Comparison of ENCODE assay signal across 18 cellular contexts in genomic region chr6:122207794-122208193, GRCh38.
"Had no signal": no experiment of that assay in that cellular context is flagged by ENCODE, and none has a peak within 500 bp of the region (broad histone marks: within the 10 kb centered on the region; RNA-seq: fewer than 3 reads in every experiment).

No MANE protein-coding gene starts in this region.

- H3K9me3 Mint-ChIP-seq: activated T-helper 1 cell treated with anti-CD3 and anti-CD28 coated beads, Interleukin-12 subunit alpha, Interleukin-12 subunit beta, Interleukin-2, Interleukin-4 antibody, amounts not matched to agents 30 ng/mL and 10 ng/mL and 1 ng/mL, durations not matched to agents 14 hours and 24 hours and 36 hours had no signal

- H3K36me3 ChIP-seq: right atrium auricular region, tibial nerve had no signal

- H3K27me3 ChIP-seq: right atrium auricular region, tibial nerve had no signal

- H3K4me3 ChIP-seq: lung, right atrium auricular region, tibial nerve had no signal

- H3K27ac ChIP-seq: right atrium auricular region, tibial nerve, VCaP had no signal

- H3K36me3 Mint-ChIP-seq: brain; stimulated activated naive B cell treated with anti-CD40 and anti-IgM and Interleukin-4, amounts not matched to agents 10 μg/mL and 1 μg/mL and 100 μg/mL, for 72 hours; T-cell had no signal

- H3K27ac Mint-ChIP-seq: activated CD4-positive, alpha-beta memory T cell treated with anti-CD3 and anti-CD28 coated beads, Interleukin-2, amount 10 ng/mL, durations not matched to agents 7 days and 5 days; activated CD4-positive, alpha-beta T cell treated with anti-CD3 and anti-CD28 coated beads for 36 hours; activated T-helper 1 cell treated with anti-CD3 and anti-CD28 coated beads, Interleukin-12 subunit alpha, Interleukin-12 subunit beta, Interleukin-2, Interleukin-4 antibody, amounts not matched to agents 30 ng/mL and 10 ng/mL and 1 ng/mL, durations not matched to agents 14 hours and 24 hours and 36 hours; brain; stimulated activated naive B cell treated with anti-CD40 and anti-IgM and Interleukin-4, amounts not matched to agents 10 μg/mL and 1 μg/mL and 100 μg/mL, for 72 hours; T-cell had no signal

- H3K4me1 ChIP-seq: right atrium auricular region, tibial nerve had no signal

- H3K4me1 Mint-ChIP-seq: activated CD4-positive, alpha-beta memory T cell treated with anti-CD3 and anti-CD28 coated beads, Interleukin-2, amount 10 ng/mL, durations not matched to agents 7 days and 5 days; activated CD4-positive, alpha-beta T cell treated with anti-CD3 and anti-CD28 coated beads for 36 hours; brain; stimulated activated naive B cell treated with anti-CD40 and anti-IgM and Interleukin-4, amounts not matched to agents 10 μg/mL and 1 μg/mL and 100 μg/mL, for 72 hours; T-cell had no signal

- ATAC-seq: activated CD4-positive, alpha-beta T cell treated with anti-CD3 and anti-CD28 coated beads for 36 hours; esophagus mucosa; stimulated activated naive B cell treated with anti-CD40 and anti-IgM and Interleukin-4, amounts not matched to agents 10 μg/mL and 1 μg/mL and 100 μg/mL, for 72 hours; T-cell had no signal

- H3K27me3 Mint-ChIP-seq: activated CD4-positive, alpha-beta memory T cell treated with anti-CD3 and anti-CD28 coated beads, Interleukin-2, amount 10 ng/mL, durations not matched to agents 7 days and 5 days; brain; stimulated activated naive B cell treated with anti-CD40 and anti-IgM and Interleukin-4, amounts not matched to agents 10 μg/mL and 1 μg/mL and 100 μg/mL, for 72 hours; T-cell had no signal

- H3K4me3 Mint-ChIP-seq: activated CD4-positive, alpha-beta memory T cell treated with anti-CD3 and anti-CD28 coated beads, Interleukin-2, amount 10 ng/mL, durations not matched to agents 7 days and 5 days; activated CD4-positive, alpha-beta T cell treated with anti-CD3 and anti-CD28 coated beads for 36 hours; activated T-helper 1 cell treated with anti-CD3 and anti-CD28 coated beads, Interleukin-12 subunit alpha, Interleukin-12 subunit beta, Interleukin-2, Interleukin-4 antibody, amounts not matched to agents 30 ng/mL and 10 ng/mL and 1 ng/mL, durations not matched to agents 14 hours and 24 hours and 36 hours; brain; stimulated activated naive B cell treated with anti-CD40 and anti-IgM and Interleukin-4, amounts not matched to agents 10 μg/mL and 1 μg/mL and 100 μg/mL, for 72 hours; T-cell had no signal

- H3K9me3 ChIP-seq: right atrium auricular region, tibial nerve had no signal

- DNase-seq: activated CD4-positive, alpha-beta memory T cell treated with anti-CD3 and anti-CD28 coated beads, Interleukin-2, amount 10 ng/mL, durations not matched to agents 7 days and 5 days; activated CD4-positive, alpha-beta T cell treated with anti-CD3 and anti-CD28 coated beads for 36 hours; activated CD8-positive, alpha-beta memory T cell treated with anti-CD3 and anti-CD28 coated beads, Interleukin-2, amount 50 U/mL, for 48 hours; activated naive CD4-positive, alpha-beta T cell; dermis blood vessel endothelial cell; hypothalamus; midbrain; posterior cingulate gyrus; stimulated activated naive B cell treated with anti-CD40 and anti-IgM and Interleukin-4, amounts not matched to agents 10 μg/mL and 1 μg/mL and 100 μg/mL, for 72 hours; T-cell; T1000 had no signal
